In the genomic region with DNA sequence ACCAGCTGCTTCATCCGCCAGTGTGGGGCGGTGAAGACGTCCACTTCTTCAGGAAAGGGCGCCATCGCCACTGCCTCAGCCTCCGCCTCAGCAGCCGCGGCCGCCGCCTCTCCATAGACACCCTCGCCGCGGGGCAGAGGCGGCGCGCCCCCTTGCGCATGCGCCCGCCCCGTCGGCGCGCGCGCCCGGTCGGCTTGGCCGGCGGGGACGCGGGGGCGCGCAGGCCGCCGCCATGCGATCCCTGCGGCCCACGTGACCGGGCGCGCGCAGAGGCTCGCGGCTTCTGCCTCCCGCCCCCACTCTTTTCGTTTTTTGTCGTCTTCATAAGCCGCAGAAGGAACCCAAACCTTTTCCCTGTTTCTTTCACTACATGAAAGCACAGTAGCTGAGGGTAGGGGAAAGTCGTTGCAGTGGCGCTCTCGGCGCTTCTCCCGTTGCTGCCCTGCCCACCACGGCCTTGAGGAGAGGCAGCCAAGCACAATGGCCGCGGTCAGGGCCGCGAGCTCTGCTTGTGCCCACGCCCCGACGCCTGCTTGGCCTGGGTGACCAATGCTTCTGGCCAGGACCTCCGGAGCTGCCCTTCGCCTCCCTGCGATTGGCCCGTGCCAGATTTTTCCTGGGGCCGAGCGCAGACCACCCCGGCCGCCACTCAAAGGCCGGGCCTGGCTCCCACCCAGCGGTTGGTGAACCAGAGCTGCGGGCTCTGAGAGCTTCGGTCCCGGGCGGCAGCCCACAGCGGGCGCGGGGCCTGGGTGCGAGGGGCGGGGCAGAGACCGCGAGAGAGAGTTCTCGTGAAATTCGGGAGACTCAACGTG, we compare ENCODE assay signal across 1 cellular context.
TF ChIP-seq lines count a peak whose summit lies in the region.

A gene with protein sequence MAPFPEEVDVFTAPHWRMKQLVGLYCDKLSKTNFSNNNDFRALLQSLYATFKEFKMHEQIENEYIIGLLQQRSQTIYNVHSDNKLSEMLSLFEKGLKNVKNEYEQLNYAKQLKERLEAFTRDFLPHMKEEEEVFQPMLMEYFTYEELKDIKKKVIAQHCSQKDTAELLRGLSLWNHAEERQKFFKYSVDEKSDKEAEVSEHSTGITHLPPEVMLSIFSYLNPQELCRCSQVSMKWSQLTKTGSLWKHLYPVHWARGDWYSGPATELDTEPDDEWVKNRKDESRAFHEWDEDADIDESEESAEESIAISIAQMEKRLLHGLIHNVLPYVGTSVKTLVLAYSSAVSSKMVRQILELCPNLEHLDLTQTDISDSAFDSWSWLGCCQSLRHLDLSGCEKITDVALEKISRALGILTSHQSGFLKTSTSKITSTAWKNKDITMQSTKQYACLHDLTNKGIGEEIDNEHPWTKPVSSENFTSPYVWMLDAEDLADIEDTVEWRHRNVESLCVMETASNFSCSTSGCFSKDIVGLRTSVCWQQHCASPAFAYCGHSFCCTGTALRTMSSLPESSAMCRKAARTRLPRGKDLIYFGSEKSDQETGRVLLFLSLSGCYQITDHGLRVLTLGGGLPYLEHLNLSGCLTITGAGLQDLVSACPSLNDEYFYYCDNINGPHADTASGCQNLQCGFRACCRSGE (minus strand): TSS at position 135 of the 815 bp plus-strand sequence. CDS start 70 bp downstream, at position 65.

TF ChIP-seq in K562, 482 proteins besides CTCF, POLR2A, EP300 and RAD21 (continued from another document and continues in another):
- TF ChIP-seq, protein P1, sequence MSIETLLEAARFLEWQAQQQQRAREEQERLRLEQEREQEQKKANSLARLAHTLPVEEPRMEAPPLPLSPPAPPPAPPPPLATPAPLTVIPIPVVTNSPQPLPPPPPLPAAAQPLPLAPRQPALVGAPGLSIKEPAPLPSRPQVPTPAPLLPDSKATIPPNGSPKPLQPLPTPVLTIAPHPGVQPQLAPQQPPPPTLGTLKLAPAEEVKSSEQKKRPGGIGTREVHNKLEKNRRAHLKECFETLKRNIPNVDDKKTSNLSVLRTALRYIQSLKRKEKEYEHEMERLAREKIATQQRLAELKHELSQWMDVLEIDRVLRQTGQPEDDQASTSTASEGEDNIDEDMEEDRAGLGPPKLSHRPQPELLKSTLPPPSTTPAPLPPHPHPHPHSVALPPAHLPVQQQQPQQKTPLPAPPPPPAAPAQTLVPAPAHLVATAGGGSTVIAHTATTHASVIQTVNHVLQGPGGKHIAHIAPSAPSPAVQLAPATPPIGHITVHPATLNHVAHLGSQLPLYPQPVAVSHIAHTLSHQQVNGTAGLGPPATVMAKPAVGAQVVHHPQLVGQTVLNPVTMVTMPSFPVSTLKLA (conservative IDR thresholded peaks at IDR 0.05) = peak in 1 of 2 experiments; percentile 63; a peak in 2 of 4 replicates
- TF ChIP-seq STAT5B (CRISPR knock-in tag; IDR thresholded peaks at IDR 0.05) (no peak), NRF1 (conservative IDR thresholded peaks at IDR 0.05 in 1 of 2, IDR thresholded peaks at IDR 0.05 in 1 of 2) (peak; percentile 90 to 92), ZNF79 (CRISPR knock-in tag; IDR thresholded peaks at IDR 0.05; ENCODE audit: low read depth) (0 out of 2 replicates have a peak, but pooled peaks have one; percentile 40), POLR2B (IDR thresholded peaks at IDR 0.05; ENCODE audit: low read depth, partially characterized antibody) (no peak), HIVEP1 (CRISPR knock-in tag; IDR thresholded peaks at IDR 0.05) (peak; percentile 71; the same call in 1 of the 2 replicates), ELF4 (CRISPR knock-in tag; IDR thresholded peaks at IDR 0.05) (peak; percentile 26; the same call in 1 of the 2 replicates), HCFC1 (IDR thresholded peaks at IDR 0.05; ENCODE audit: low read depth, low read length) (no peak; the same call in 1 of the 2 replicates), JUN (IDR thresholded peaks at IDR 0.05; ENCODE audit: borderline replicate concordance, low read depth, low read length) (no peak), JUN (CRISPR knock-in tag; IDR thresholded peaks at IDR 0.05; ENCODE audit: borderline replicate concordance) (peak; percentile 40; the same call in 1 of the 2 replicates), MTA3 (IDR thresholded peaks at IDR 0.05; ENCODE audit: borderline replicate concordance) (peak; percentile 25; the same call in 1 of the 2 replicates)
- TF ChIP-seq, protein P2, sequence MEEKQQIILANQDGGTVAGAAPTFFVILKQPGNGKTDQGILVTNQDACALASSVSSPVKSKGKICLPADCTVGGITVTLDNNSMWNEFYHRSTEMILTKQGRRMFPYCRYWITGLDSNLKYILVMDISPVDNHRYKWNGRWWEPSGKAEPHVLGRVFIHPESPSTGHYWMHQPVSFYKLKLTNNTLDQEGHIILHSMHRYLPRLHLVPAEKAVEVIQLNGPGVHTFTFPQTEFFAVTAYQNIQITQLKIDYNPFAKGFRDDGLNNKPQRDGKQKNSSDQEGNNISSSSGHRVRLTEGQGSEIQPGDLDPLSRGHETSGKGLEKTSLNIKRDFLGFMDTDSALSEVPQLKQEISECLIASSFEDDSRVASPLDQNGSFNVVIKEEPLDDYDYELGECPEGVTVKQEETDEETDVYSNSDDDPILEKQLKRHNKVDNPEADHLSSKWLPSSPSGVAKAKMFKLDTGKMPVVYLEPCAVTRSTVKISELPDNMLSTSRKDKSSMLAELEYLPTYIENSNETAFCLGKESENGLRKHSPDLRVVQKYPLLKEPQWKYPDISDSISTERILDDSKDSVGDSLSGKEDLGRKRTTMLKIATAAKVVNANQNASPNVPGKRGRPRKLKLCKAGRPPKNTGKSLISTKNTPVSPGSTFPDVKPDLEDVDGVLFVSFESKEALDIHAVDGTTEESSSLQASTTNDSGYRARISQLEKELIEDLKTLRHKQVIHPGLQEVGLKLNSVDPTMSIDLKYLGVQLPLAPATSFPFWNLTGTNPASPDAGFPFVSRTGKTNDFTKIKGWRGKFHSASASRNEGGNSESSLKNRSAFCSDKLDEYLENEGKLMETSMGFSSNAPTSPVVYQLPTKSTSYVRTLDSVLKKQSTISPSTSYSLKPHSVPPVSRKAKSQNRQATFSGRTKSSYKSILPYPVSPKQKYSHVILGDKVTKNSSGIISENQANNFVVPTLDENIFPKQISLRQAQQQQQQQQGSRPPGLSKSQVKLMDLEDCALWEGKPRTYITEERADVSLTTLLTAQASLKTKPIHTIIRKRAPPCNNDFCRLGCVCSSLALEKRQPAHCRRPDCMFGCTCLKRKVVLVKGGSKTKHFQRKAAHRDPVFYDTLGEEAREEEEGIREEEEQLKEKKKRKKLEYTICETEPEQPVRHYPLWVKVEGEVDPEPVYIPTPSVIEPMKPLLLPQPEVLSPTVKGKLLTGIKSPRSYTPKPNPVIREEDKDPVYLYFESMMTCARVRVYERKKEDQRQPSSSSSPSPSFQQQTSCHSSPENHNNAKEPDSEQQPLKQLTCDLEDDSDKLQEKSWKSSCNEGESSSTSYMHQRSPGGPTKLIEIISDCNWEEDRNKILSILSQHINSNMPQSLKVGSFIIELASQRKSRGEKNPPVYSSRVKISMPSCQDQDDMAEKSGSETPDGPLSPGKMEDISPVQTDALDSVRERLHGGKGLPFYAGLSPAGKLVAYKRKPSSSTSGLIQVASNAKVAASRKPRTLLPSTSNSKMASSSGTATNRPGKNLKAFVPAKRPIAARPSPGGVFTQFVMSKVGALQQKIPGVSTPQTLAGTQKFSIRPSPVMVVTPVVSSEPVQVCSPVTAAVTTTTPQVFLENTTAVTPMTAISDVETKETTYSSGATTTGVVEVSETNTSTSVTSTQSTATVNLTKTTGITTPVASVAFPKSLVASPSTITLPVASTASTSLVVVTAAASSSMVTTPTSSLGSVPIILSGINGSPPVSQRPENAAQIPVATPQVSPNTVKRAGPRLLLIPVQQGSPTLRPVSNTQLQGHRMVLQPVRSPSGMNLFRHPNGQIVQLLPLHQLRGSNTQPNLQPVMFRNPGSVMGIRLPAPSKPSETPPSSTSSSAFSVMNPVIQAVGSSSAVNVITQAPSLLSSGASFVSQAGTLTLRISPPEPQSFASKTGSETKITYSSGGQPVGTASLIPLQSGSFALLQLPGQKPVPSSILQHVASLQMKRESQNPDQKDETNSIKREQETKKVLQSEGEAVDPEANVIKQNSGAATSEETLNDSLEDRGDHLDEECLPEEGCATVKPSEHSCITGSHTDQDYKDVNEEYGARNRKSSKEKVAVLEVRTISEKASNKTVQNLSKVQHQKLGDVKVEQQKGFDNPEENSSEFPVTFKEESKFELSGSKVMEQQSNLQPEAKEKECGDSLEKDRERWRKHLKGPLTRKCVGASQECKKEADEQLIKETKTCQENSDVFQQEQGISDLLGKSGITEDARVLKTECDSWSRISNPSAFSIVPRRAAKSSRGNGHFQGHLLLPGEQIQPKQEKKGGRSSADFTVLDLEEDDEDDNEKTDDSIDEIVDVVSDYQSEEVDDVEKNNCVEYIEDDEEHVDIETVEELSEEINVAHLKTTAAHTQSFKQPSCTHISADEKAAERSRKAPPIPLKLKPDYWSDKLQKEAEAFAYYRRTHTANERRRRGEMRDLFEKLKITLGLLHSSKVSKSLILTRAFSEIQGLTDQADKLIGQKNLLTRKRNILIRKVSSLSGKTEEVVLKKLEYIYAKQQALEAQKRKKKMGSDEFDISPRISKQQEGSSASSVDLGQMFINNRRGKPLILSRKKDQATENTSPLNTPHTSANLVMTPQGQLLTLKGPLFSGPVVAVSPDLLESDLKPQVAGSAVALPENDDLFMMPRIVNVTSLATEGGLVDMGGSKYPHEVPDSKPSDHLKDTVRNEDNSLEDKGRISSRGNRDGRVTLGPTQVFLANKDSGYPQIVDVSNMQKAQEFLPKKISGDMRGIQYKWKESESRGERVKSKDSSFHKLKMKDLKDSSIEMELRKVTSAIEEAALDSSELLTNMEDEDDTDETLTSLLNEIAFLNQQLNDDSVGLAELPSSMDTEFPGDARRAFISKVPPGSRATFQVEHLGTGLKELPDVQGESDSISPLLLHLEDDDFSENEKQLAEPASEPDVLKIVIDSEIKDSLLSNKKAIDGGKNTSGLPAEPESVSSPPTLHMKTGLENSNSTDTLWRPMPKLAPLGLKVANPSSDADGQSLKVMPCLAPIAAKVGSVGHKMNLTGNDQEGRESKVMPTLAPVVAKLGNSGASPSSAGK (IDR thresholded peaks at IDR 0.05) = peak; percentile 95
- TF ChIP-seq, protein P3, sequence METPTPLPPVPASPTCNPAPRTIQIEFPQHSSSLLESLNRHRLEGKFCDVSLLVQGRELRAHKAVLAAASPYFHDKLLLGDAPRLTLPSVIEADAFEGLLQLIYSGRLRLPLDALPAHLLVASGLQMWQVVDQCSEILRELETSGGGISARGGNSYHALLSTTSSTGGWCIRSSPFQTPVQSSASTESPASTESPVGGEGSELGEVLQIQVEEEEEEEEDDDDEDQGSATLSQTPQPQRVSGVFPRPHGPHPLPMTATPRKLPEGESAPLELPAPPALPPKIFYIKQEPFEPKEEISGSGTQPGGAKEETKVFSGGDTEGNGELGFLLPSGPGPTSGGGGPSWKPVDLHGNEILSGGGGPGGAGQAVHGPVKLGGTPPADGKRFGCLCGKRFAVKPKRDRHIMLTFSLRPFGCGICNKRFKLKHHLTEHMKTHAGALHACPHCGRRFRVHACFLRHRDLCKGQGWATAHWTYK (CRISPR knock-in tag; IDR thresholded peaks at IDR 0.05) = peak; percentile 83
- TF ChIP-seq, protein P4, sequence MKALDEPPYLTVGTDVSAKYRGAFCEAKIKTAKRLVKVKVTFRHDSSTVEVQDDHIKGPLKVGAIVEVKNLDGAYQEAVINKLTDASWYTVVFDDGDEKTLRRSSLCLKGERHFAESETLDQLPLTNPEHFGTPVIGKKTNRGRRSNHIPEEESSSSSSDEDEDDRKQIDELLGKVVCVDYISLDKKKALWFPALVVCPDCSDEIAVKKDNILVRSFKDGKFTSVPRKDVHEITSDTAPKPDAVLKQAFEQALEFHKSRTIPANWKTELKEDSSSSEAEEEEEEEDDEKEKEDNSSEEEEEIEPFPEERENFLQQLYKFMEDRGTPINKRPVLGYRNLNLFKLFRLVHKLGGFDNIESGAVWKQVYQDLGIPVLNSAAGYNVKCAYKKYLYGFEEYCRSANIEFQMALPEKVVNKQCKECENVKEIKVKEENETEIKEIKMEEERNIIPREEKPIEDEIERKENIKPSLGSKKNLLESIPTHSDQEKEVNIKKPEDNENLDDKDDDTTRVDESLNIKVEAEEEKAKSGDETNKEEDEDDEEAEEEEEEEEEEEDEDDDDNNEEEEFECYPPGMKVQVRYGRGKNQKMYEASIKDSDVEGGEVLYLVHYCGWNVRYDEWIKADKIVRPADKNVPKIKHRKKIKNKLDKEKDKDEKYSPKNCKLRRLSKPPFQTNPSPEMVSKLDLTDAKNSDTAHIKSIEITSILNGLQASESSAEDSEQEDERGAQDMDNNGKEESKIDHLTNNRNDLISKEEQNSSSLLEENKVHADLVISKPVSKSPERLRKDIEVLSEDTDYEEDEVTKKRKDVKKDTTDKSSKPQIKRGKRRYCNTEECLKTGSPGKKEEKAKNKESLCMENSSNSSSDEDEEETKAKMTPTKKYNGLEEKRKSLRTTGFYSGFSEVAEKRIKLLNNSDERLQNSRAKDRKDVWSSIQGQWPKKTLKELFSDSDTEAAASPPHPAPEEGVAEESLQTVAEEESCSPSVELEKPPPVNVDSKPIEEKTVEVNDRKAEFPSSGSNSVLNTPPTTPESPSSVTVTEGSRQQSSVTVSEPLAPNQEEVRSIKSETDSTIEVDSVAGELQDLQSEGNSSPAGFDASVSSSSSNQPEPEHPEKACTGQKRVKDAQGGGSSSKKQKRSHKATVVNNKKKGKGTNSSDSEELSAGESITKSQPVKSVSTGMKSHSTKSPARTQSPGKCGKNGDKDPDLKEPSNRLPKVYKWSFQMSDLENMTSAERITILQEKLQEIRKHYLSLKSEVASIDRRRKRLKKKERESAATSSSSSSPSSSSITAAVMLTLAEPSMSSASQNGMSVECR (CRISPR knock-in tag; IDR thresholded peaks at IDR 0.05) = peak; percentile 80
- TF ChIP-seq, protein P5, sequence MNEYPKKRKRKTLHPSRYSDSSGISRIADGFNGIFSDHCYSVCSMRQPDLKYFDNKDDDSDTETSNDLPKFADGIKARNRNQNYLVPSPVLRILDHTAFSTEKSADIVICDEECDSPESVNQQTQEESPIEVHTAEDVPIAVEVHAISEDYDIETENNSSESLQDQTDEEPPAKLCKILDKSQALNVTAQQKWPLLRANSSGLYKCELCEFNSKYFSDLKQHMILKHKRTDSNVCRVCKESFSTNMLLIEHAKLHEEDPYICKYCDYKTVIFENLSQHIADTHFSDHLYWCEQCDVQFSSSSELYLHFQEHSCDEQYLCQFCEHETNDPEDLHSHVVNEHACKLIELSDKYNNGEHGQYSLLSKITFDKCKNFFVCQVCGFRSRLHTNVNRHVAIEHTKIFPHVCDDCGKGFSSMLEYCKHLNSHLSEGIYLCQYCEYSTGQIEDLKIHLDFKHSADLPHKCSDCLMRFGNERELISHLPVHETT (CRISPR knock-in tag; conservative IDR thresholded peaks at IDR 0.05 in 1 of 2, IDR thresholded peaks at IDR 0.05 in 1 of 2) = peak in 1 of 2 experiments; percentile 90; a peak in 2 of 4 replicates
- TF ChIP-seq, protein P6, sequence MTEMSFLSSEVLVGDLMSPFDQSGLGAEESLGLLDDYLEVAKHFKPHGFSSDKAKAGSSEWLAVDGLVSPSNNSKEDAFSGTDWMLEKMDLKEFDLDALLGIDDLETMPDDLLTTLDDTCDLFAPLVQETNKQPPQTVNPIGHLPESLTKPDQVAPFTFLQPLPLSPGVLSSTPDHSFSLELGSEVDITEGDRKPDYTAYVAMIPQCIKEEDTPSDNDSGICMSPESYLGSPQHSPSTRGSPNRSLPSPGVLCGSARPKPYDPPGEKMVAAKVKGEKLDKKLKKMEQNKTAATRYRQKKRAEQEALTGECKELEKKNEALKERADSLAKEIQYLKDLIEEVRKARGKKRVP (CRISPR knock-in tag; IDR thresholded peaks at IDR 0.05) = peak; percentile 72; the same call in 1 of the 2 replicates
- TF ChIP-seq, protein P7, sequence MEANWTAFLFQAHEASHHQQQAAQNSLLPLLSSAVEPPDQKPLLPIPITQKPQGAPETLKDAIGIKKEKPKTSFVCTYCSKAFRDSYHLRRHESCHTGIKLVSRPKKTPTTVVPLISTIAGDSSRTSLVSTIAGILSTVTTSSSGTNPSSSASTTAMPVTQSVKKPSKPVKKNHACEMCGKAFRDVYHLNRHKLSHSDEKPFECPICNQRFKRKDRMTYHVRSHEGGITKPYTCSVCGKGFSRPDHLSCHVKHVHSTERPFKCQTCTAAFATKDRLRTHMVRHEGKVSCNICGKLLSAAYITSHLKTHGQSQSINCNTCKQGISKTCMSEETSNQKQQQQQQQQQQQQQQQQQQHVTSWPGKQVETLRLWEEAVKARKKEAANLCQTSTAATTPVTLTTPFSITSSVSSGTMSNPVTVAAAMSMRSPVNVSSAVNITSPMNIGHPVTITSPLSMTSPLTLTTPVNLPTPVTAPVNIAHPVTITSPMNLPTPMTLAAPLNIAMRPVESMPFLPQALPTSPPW (CRISPR knock-in tag; IDR thresholded peaks at IDR 0.05) = peak; percentile 74
